In the genomic region with DNA sequence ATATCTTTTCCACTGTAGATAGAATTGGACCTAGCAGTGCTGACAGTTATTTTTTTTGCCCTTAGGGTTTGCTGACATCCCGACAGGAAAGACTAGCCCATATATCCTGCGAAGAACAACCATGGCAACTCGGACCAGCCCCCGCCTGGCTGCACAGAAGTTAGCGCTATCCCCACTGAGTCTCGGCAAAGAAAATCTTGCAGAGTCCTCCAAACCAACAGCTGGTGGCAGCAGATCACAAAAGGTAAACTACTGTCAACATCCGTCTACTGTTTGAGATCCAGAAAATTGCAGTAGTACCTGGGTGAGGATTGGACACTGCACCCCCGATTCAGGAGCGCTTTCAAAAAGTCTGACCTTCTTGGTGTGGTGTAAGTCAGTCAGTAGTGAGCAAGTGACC, we compare ENCODE assay signal across 9 cellular contexts. TPM values are rescaled to one million over a fixed set of nuclear protein-coding genes. Genes with fewer than 3 reads are reported as not detected.
A peak's percentile ranks its signal among the peaks of the same experiment; 100 is the strongest.
DNase-seq lines count a peak whose midpoint lies in the region; ATAC-seq and TF ChIP-seq lines count a peak whose summit lies in the region.
"Had no signal": no experiment of that assay in that cellular context is flagged by ENCODE, and none has a peak within 500 bp of the region (broad histone marks: within the 10 kb centered on the region; RNA-seq: fewer than 3 reads in every experiment).

No MANE protein-coding gene starts in this region.

- H3K27me3 ChIP-seq in GM23248 (replicated peaks; ENCODE audit: insufficient read depth) (no peaks in the 10 kb centered on the region), hepatocyte (no peaks in the 10 kb centered on the region)

- peak; percentile 55 for TF ChIP-seq CTCF in 22Rv1 (IDR thresholded peaks at IDR 0.05)
- peak; percentile 68 for TF ChIP-seq CTCF in VCaP (conservative IDR thresholded peaks at IDR 0.05)
- TF ChIP-seq CTCF in hepatocyte (IDR thresholded peaks at IDR 0.05; ENCODE audit: poor library complexity), result peak; percentile 69

- H3K4me1 ChIP-seq in GM23248 (ENCODE audit: insufficient read depth) (peaks cover 18% of the 10 kb centered on the region), hepatocyte (ENCODE audit: insufficient read depth) (peaks cover 4% of the 10 kb centered on the region)

- in situ Hi-C loops in GM23248 (cut with MboI), result loop anchor here (5.0 kb wide), 1 partner anchor 864 kb away; no protein-coding TSS in a partner anchor

- peak; percentile 78 for DNase-seq in GM23248
- peak; percentile 58 for DNase-seq in hepatocyte (ENCODE audit: low spot score)
- DNase-seq in GM19238 (ENCODE audit: insufficient read length, low spot score), result no peak
- DNase-seq in central memory CD4-positive, alpha-beta T cell, result no peak
- no peak for DNase-seq in HuH-7.5 (ENCODE audit: low spot score)

- 35 to 36% methylated on average over 9 of the region's 9 CpGs for WGBS in GM23248 (ENCODE audit: low coverage in 1 of 2, low lambda C conversion rate in 2 of 2, missing lambda C conversion rate in 2 of 2), 2 experiments
- 75% methylated on average over 9 of the region's 9 CpGs for WGBS in hepatocyte (ENCODE audit: low lambda C conversion rate, missing lambda C conversion rate)

- H2AFZ ChIP-seq in GM23248 (peak overlapping the region; percentile 56), hepatocyte (no peak overlapping the region)

- H3F3A ChIP-seq in GM23248 (ENCODE audit: insufficient read depth), result peaks cover 21% of the 10 kb centered on the region; the same call in 1 of the 2 replicates

- no peaks in the 10 kb centered on the region for H3K79me2 ChIP-seq in GM23248 (ENCODE audit: insufficient read depth)
- no peaks in the 10 kb centered on the region for H3K79me2 ChIP-seq in hepatocyte

- peak overlapping the region; percentile 2; the same call in 1 of the 2 replicates for H3K9ac ChIP-seq in GM23248

- no peaks in the 10 kb centered on the region for H4K20me1 ChIP-seq in GM23248 (ENCODE audit: insufficient read depth)
- H4K20me1 ChIP-seq in hepatocyte (ENCODE audit: insufficient read depth, poor library complexity, severe bottlenecking), result no peaks in the 10 kb centered on the region

- H3K9me3 ChIP-seq in GM23248 (ENCODE audit: low read depth) (no peaks in the 10 kb centered on the region), hepatocyte (ENCODE audit: low read depth) (no peaks in the 10 kb centered on the region)

- ATAC-seq in GM18870 (IDR thresholded peaks at IDR 0.05; ENCODE audit: unreplicated experiment), result no peak

- H3K27ac ChIP-seq in 22Rv1 (no peak overlapping the region), GM23248 (no peak overlapping the region), VCaP (no peak overlapping the region), hepatocyte (no peak overlapping the region)

- no peaks in the 10 kb centered on the region for H3K36me3 ChIP-seq in GM23248 (ENCODE audit: low read depth)
- no peaks in the 10 kb centered on the region for H3K36me3 ChIP-seq in hepatocyte (replicated peaks; ENCODE audit: insufficient read depth, low read depth)

- no peak overlapping the region for H3K4me3 ChIP-seq in GM23248
- no peak overlapping the region for H3K4me3 ChIP-seq in hepatocyte
- H3K4me3 ChIP-seq: lung had no signal

- H3K4me2 ChIP-seq in GM23248 (ENCODE audit: unreplicated experiment), result no peak overlapping the region
- H3K4me2 ChIP-seq in hepatocyte, result no peak overlapping the region

- H3K9me2 ChIP-seq in GM23248 (ENCODE audit: insufficient read depth) (no peaks in the 10 kb centered on the region), hepatocyte (replicated peaks; ENCODE audit: insufficient read depth) (no peaks in the 10 kb centered on the region)

RNA-seq across cellular contexts. Expression of a gene that starts 55.8 kb away (rescaled TPM):
- total RNA-seq in GM23248 (2014; rRNA removed; shearing (Covaris generic)), result 15.2 and 25.9 TPM in 2 replicates
- 24.2 and 29.1 TPM in 2 replicates for polyA plus RNA-seq in GM23248 (2016; fragmentation: Nextera tagmentation; extraction: Ambion mirVana)
- total RNA-seq in hepatocyte, result 16.8 and 18.3 TPM in 2 replicates
- polyA plus RNA-seq in hepatocyte, result 8.3 and 15.3 TPM in 2 replicates

Comparison
In these comparisons a context has a peak if more than half of its experiments do, and no peak if none do; other contexts are left out.
1. DNase-seq: peak in GM23248 (single experiment) and hepatocyte (single experiment); none in GM19238 (single experiment), central memory CD4-positive, alpha-beta T cell (single experiment) and HuH-7.5 (single experiment).
2. Peak in every context shown above with its lines, with median percentiles within 50 percentile points of each other: CTCF ChIP-seq.